In genomic region chr11:933002-933820, GRCh38 we compare ENCODE assay signal across 10 cellular contexts. TPM values are rescaled to one million over a fixed set of nuclear protein-coding genes. Genes with fewer than 3 reads are reported as not detected.
A peak's percentile ranks its signal among the peaks of the same experiment; 100 is the strongest.
DNase-seq lines count a peak whose midpoint lies in the region; ATAC-seq and TF ChIP-seq lines count a peak whose summit lies in the region.
"Had no signal": no experiment of that assay in that cellular context is flagged by ENCODE, and none has a peak within 500 bp of the region (broad histone marks: within the 10 kb centered on the region; RNA-seq: fewer than 3 reads in every experiment).

No MANE protein-coding gene starts in this region.

- H3K4me3 ChIP-seq in SK-N-MC (no peak overlapping the region; the same call in 1 of the 2 replicates), esophagus (ENCODE audit: low read depth in 1 of 2, low read length in 2 of 2) (no peak overlapping the region), lung (no peak overlapping the region), thymus (ENCODE audit: low read length) (no peak overlapping the region)

- DNase-seq in SK-N-MC (ENCODE audit: low read depth, low spot score), result no peak
- DNase-seq in lung (ENCODE audit: low spot score), result no peak
- DNase-seq in NCI-H1105 (lab: John Stamatoyannopoulos, UW), result no peak
- DNase-seq: DMS79 treated with DMSO at 0.1 percent for 48 hours; effector CD8-positive, alpha-beta T cell; GOT3 had no signal

- no peak for TF ChIP-seq CTCF in lung (IDR thresholded peaks at IDR 0.05; ENCODE audit: control extremely low read depth, extremely low read depth)

- WGBS in esophagus, 2 donors, result 64 to 67% methylated on average over 20 of the region's 20 CpGs
- WGBS in lung, 2 donors, result 38 to 42% methylated on average over 20 of the region's 20 CpGs
- WGBS in thymus, result 59% methylated on average over 20 of the region's 20 CpGs

- peaks cover 8% of the 10 kb centered on the region for H3K36me3 ChIP-seq in SK-N-MC (ENCODE audit: insufficient read depth, low read length)
- peaks cover 0 to 2% of the 10 kb centered on the region in 2 donors for H3K36me3 ChIP-seq in esophagus (ENCODE audit: control insufficient read depth in 2 of 2, insufficient read depth in 2 of 2, low read length in 1 of 2)
- H3K36me3 ChIP-seq in lung (ENCODE audit: control insufficient read depth in 2 of 2, insufficient read depth in 2 of 2, low read length in 2 of 2), result no peaks in the 10 kb centered on the region
- peaks cover 11% of the 10 kb centered on the region for H3K36me3 ChIP-seq in thymus (ENCODE audit: control insufficient read depth, insufficient read depth)

- no peak overlapping the region for H3K9ac ChIP-seq in SK-N-MC (ENCODE audit: insufficient read length)

- no peaks in the 10 kb centered on the region for H3K9me3 ChIP-seq in SK-N-MC (ENCODE audit: low read depth, low read length)
- no peaks in the 10 kb centered on the region for H3K9me3 ChIP-seq in esophagus (ENCODE audit: control insufficient read depth in 2 of 2, insufficient read depth in 1 of 2, low read depth in 1 of 2, low read length in 1 of 2)
- H3K9me3 ChIP-seq in lung (ENCODE audit: control insufficient read depth in 2 of 2, insufficient read depth in 1 of 2, low read length in 1 of 2), result no peaks in the 10 kb centered on the region
- no peaks in the 10 kb centered on the region for H3K9me3 ChIP-seq in thymus (ENCODE audit: control insufficient read depth)

- peaks cover 0 to 3% of the 10 kb centered on the region in 2 donors for H3K4me1 ChIP-seq in esophagus (ENCODE audit: control insufficient read depth in 2 of 2, insufficient read depth in 2 of 2, low read length in 1 of 2)
- H3K4me1 ChIP-seq in lung (ENCODE audit: control insufficient read depth in 2 of 2, insufficient read depth in 2 of 2, low read length in 2 of 2), result peaks cover 6 to 34% of the 10 kb centered on the region in 2 donors
- peaks cover 35% of the 10 kb centered on the region for H3K4me1 ChIP-seq in thymus (ENCODE audit: control insufficient read depth, insufficient read depth, low read length)

- ATAC-seq in lung (ENCODE audit: insufficient read depth, low FRiP score), result no peak
- ATAC-seq in HG02759 (IDR thresholded peaks at IDR 0.05; ENCODE audit: unreplicated experiment), result no peak
- no peak for ATAC-seq in HG02840 (IDR thresholded peaks at IDR 0.05; ENCODE audit: low FRiP score, unreplicated experiment)

- H3K27ac ChIP-seq in SK-N-MC, result peak overlapping the region; percentile 85
- H3K27ac ChIP-seq in esophagus (ENCODE audit: low read depth in 2 of 2, low read length in 1 of 2), result peak overlapping the region; percentile 2 to 50
- peak overlapping the region; percentile 33 to 66 for H3K27ac ChIP-seq in lung (ENCODE audit: low read depth in 1 of 2, low read length in 1 of 2)
- H3K27ac ChIP-seq in thymus (ENCODE audit: low read depth), result peak overlapping the region; percentile 70

- H3K27me3 ChIP-seq in esophagus (ENCODE audit: control insufficient read depth in 1 of 2, insufficient read depth in 2 of 2, low read length in 2 of 2) (no peaks in the 10 kb centered on the region), lung (ENCODE audit: control insufficient read depth, insufficient read depth) (no peaks in the 10 kb centered on the region), thymus (ENCODE audit: control insufficient read depth, insufficient read depth) (no peaks in the 10 kb centered on the region)

RNA-seq across cellular contexts. Expression of gene AP2A2, which starts 7.5 kb away (rescaled TPM):
- polyA plus RNA-seq in esophagus (10 to 100 TPM; 17.3 to 20.2 TPM), lung (10 to 100 TPM; 33.8 to 48.8 TPM), thymus (57.2 TPM)
- total RNA-seq in lung, result 10 to 100 TPM; 60.0 to 93.2 TPM

RNA-seq across cellular contexts. Expression of gene CHID1, which starts 22.6 kb away (rescaled TPM):
- polyA plus RNA-seq in esophagus (10 to 100 TPM; 22.5 to 30.7 TPM), lung (10 to 100 TPM; 42.4 to 55.2 TPM), thymus (35.7 TPM)
- 10 to 100 TPM; 41.7 to 92.2 TPM for total RNA-seq in lung

Comparison
In these comparisons a context has a peak if more than half of its experiments do, and no peak if none do; other contexts are left out.
1. H3K27ac ChIP-seq: peak in every context shown above with its lines; median percentile 85 in SK-N-MC; 70 in thymus; 50 in lung; 26 in esophagus.